In the genomic region with DNA sequence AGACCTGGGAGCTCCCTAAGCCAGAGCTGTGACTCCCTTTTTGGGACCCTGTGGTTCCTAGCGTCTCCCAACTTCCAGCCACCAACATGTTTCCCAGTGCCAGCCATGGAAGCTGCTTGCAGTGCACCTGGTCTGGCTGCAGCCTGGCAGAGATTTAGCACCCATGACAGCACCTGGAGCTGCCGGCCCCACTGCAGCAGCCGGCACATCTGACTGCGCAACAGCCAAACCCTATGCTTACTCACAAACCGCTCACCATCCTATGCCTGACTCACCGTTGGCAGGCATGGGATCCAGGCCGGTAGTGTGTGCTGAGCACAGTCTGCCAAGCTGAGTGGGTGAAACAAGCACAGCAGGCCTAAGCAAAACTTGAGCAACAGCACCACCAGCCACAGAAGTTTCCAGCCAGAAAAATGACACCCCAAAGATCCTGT, we compare ENCODE assay signal across 12 cellular contexts.
DNase-seq lines count a peak whose midpoint lies in the region; ATAC-seq and TF ChIP-seq lines count a peak whose summit lies in the region.
"Had no signal": no experiment of that assay in that cellular context is flagged by ENCODE, and none has a peak within 500 bp of the region (broad histone marks: within the 10 kb centered on the region; RNA-seq: fewer than 3 reads in every experiment).

No MANE protein-coding gene starts in this region.

- H3K27ac ChIP-seq in mammary epithelial cell (ENCODE audit: insufficient read depth, low read depth, low read length) (no peak overlapping the region), right cardiac atrium (ENCODE audit: low read length) (no peak overlapping the region)
- H3K27ac ChIP-seq: right lobe of liver, upper lobe of left lung had no signal

- H3K9ac ChIP-seq in mammary epithelial cell (ENCODE audit: insufficient read depth, low read length), result no peak overlapping the region

- peaks cover 19% of the 10 kb centered on the region for H3K4me1 ChIP-seq in mammary epithelial cell (ENCODE audit: insufficient read depth, low read length)
- H3K4me1 ChIP-seq in right cardiac atrium (ENCODE audit: control insufficient read depth, insufficient read depth, low read length), result no peaks in the 10 kb centered on the region
- H3K4me1 ChIP-seq: right lobe of liver, upper lobe of left lung had no signal

- WGBS in mammary epithelial cell (ENCODE audit: low coverage, missing lambda C conversion rate), result 3% methylated on average over 6 of the region's 7 CpGs
- WGBS in right cardiac atrium, result 78% methylated on average over 7 of the region's 7 CpGs

- H3K27me3 ChIP-seq in mammary epithelial cell (ENCODE audit: insufficient read depth, low read length) (no peaks in the 10 kb centered on the region), kidney epithelial cell (ENCODE audit: control insufficient read depth, insufficient read depth, low read length) (no peaks in the 10 kb centered on the region), right cardiac atrium (ENCODE audit: control insufficient read depth, insufficient read depth) (no peaks in the 10 kb centered on the region)
- H3K27me3 ChIP-seq: right lobe of liver, upper lobe of left lung had no signal

- no TSS peak for BruUV-seq in mammary epithelial cell (replicated peaks; lab: Mats Ljungman, UMichigan)

- H4K20me1 ChIP-seq in mammary epithelial cell (ENCODE audit: insufficient read depth, low read length), result no peaks in the 10 kb centered on the region

- no peaks in the 10 kb centered on the region for H3K36me3 ChIP-seq in mammary epithelial cell (ENCODE audit: insufficient read depth, low read length)
- H3K36me3 ChIP-seq in kidney epithelial cell (ENCODE audit: control insufficient read depth, insufficient read depth, low read length), result no peaks in the 10 kb centered on the region
- H3K36me3 ChIP-seq: right lobe of liver, upper lobe of left lung had no signal

- H2AFZ ChIP-seq in mammary epithelial cell (ENCODE audit: low read depth, low read length), result no peak overlapping the region

- no peak overlapping the region for H3K4me2 ChIP-seq in mammary epithelial cell (ENCODE audit: insufficient read depth, low read depth, low read length)

- in situ Hi-C loops in mammary epithelial cell (cut with MboI; ENCODE audit: low sequenced_read_pairs in 2 of 2), result no loop called here

- ATAC-seq in HG02840 (IDR thresholded peaks at IDR 0.05; ENCODE audit: low FRiP score, unreplicated experiment) (no peak), right cardiac atrium (no peak)

- TF ChIP-seq CTCF in mammary epithelial cell (conservative IDR thresholded peaks at IDR 0.05 in 1 of 2, IDR thresholded peaks at IDR 0.05 in 1 of 2; ENCODE audit: extremely low read depth in 1 of 2, insufficient read depth in 1 of 2, low read depth in 1 of 2, low read length in 2 of 2), result peak in 1 of 2 donors; percentile 46
- TF ChIP-seq CTCF in kidney epithelial cell (IDR thresholded peaks at IDR 0.05; ENCODE audit: insufficient read depth, low read length, poor library complexity, severe bottlenecking), result peak; percentile 15

- dilution Hi-C loops in mammary epithelial cell (cut with HindIII; ENCODE audit: low sequenced_read_pairs), result no loop called here

- DNase-seq in Ammon's horn (ENCODE audit: low spot score) (peak; percentile 79), NCI-H446 treated with DMSO at 0.1 percent for 48 hours (lab: John Stamatoyannopoulos, UW) (peak; percentile 86), mammary epithelial cell (peak; percentile 96), kidney epithelial cell (ENCODE audit: low read depth) (peak; percentile 90), ecto neural progenitor cell (ENCODE audit: low spot score) (no peak), right cardiac atrium (no peak)
- DNase-seq in stimulated activated CD4-positive, alpha-beta T cell treated with anti-CD3 and anti-CD28 coated beads, Interleukin-2, amount 100 ng/mL, for 24 hours, result no peak
- DNase-seq: activated naive CD8-positive, alpha-beta T cell treated with anti-CD3 and anti-CD28 coated beads for 36 hours; C1 segment of cervical spinal cord had no signal

- H3K9me3 ChIP-seq in mammary epithelial cell (replicated peaks; ENCODE audit: insufficient read depth, low read length), result no peaks in the 10 kb centered on the region
- H3K9me3 ChIP-seq in right cardiac atrium (ENCODE audit: control insufficient read depth, low read length), result no peaks in the 10 kb centered on the region
- H3K9me3 ChIP-seq: right lobe of liver, upper lobe of left lung had no signal

- CTCF ChIA-PET in mammary epithelial cell (lab: Charles Lee; ENCODE audit: low non-redundant PET), result interaction anchor here (0.6 kb wide), 1 partner anchor 312 kb away, joined by 5 read pairs; no protein-coding TSS in a partner anchor

- H3K79me2 ChIP-seq in mammary epithelial cell (ENCODE audit: insufficient read depth, low read length), result no peaks in the 10 kb centered on the region

- intact Hi-C loops in mammary epithelial cell (cut with micrococcal nuclease), result loop anchor here (2.0 to 5.0 kb wide), 2 partner anchors 522 to 598 kb away; a partner anchor contains a TSS
- intact Hi-C loops in right cardiac atrium (cut with DNase I), result no loop called here

- H3K4me3 ChIP-seq in mammary epithelial cell (replicated peaks in 1 of 3; ENCODE audit: insufficient read depth in 1 of 3, low read depth in 2 of 3, low read length in 3 of 3) (no peak overlapping the region), kidney epithelial cell (ENCODE audit: low read depth, low read length) (no peak overlapping the region), right cardiac atrium (ENCODE audit: low read length) (no peak overlapping the region)
- H3K4me3 ChIP-seq: right lobe of liver, upper lobe of left lung had no signal

Comparison
In these comparisons a context has a peak if more than half of its experiments do, and no peak if none do; other contexts are left out.
1. DNase-seq: peak in Ammon's horn (single experiment), NCI-H446 treated with DMSO at 0.1 percent for 48 hours (single experiment), mammary epithelial cell (single experiment) and kidney epithelial cell (single experiment); none in ecto neural progenitor cell (single experiment), right cardiac atrium (0 of 3) and stimulated activated CD4-positive, alpha-beta T cell treated with anti-CD3 and anti-CD28 coated beads, Interleukin-2, amount 100 ng/mL, for 24 hours (0 of 2).